ENCODE assay signal across 23 cellular contexts in genomic region chr6:107219851-107220250, GRCh38.
"Had no signal": no experiment of that assay in that cellular context is flagged by ENCODE, and none has a peak within 500 bp of the region (broad histone marks: within the 10 kb centered on the region; RNA-seq: fewer than 3 reads in every experiment).

No MANE protein-coding gene starts in this region.

- H3K4me1 ChIP-seq: colonic mucosa, esophagus squamous epithelium, gastrocnemius medialis, lower lobe of right lung had no signal

- H3K36me3 ChIP-seq: colonic mucosa, esophagus squamous epithelium, gastrocnemius medialis, heart right ventricle, left lung, lower lobe of right lung had no signal

- H3K4me3 ChIP-seq: colonic mucosa, esophagus squamous epithelium, gastrocnemius medialis, heart right ventricle, left lung, lower lobe of right lung, mucosa of descending colon had no signal

- H3K27me3 ChIP-seq: colonic mucosa, esophagus squamous epithelium, gastrocnemius medialis, heart right ventricle, left lung had no signal

- FAIRE-seq: endometrium, keratinocyte had no signal

- H3K9me3 ChIP-seq: colonic mucosa, esophagus squamous epithelium, gastrocnemius medialis, heart right ventricle, left lung, lower lobe of right lung, mucosa of descending colon had no signal

- H3K27ac ChIP-seq: colonic mucosa, epithelial cell of prostate, esophagus squamous epithelium, gastrocnemius medialis, heart right ventricle, left lung, lower lobe of right lung had no signal

- ATAC-seq: effector memory CD8-positive, alpha-beta T cell; gastrocnemius medialis; heart right ventricle; left cardiac atrium; left lung; left ventricle myocardium superior; lower lobe of right lung; mucosa of descending colon had no signal

- DNase-seq: colonic mucosa; cortex of kidney; effector CD8-positive, alpha-beta T cell; effector memory CD8-positive, alpha-beta T cell; endodermal cell; esophagus squamous epithelium; foreskin fibroblast; foreskin melanocyte; gastrocnemius medialis; glutamatergic neuron; head of caudate nucleus; heart right ventricle; hippocampal formation; left cardiac atrium; left lung; left ventricle myocardium superior; lower lobe of right lung; mesenchymal stem cell; mucosa of descending colon; naive B cell had no signal
